Comparison of ENCODE assay signal across 7 cellular contexts in the genomic region with DNA sequence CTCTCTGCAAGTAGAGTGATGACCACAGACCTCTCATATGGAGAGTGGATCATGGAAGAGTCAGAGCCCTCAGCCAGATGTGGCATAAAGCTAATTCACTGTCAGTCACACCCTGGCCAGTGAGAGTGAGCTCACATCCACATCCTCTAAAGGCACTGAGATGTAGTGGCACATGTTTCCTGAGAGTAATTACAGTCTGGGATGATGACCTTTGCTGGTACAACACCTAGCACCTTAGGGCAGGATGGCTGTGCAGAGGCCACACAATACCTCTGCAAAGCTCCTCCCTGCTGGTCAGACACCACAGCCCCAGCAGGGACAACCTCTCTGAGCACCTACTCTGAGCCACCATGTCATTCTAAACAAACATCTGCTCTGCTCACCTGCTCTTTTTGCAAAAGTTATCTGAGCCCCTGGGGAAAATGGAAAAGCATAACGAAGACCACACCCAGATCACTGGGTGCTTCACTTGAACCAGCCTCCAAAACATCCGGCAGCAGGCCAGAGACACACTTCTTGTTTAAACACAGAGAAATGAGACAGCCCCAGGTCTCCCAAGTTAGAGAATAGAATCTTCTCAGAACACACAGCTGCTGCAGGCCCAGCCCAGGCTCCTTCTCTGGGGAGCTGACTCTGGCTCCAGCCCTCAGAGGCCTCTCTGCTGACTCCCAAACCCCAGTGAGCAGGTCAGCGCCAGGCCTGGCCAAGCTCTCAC. TPM values are rescaled to one million over a fixed set of nuclear protein-coding genes. Genes with fewer than 3 reads are reported as not detected.
DNase-seq lines count a peak whose midpoint lies in the region; ATAC-seq and TF ChIP-seq lines count a peak whose summit lies in the region.

No MANE protein-coding gene starts in this region.

- no peak overlapping the region for H3K4me3 ChIP-seq in uterus

- no peaks in the 10 kb centered on the region for H3K9me3 ChIP-seq in uterus

- peak overlapping the region; percentile 89 for H3K27ac Mint-ChIP-seq in activated T-cell treated with anti-CD3 and anti-CD28 coated beads, Interleukin-2, amount 50 U/mL, for 24 hours

- no peak for TF ChIP-seq CTCF in uterus (IDR thresholded peaks at IDR 0.05)

- no peaks in the 10 kb centered on the region for H3K27me3 ChIP-seq in uterus

- no peak overlapping the region for H3K27ac ChIP-seq in uterus

- H3K4me1 ChIP-seq in uterus: no peaks in the 10 kb centered on the region

- H3K4me3 Mint-ChIP-seq in activated T-cell treated with anti-CD3 and anti-CD28 coated beads, Interleukin-2, amount 50 U/mL, for 24 hours: peak overlapping the region; percentile 32

- peaks cover 64% of the 10 kb centered on the region for H3K4me1 Mint-ChIP-seq in activated T-cell treated with anti-CD3 and anti-CD28 coated beads, Interleukin-2, amount 50 U/mL, for 24 hours (ENCODE audit: low read depth)

- peak; percentile 31 for ATAC-seq in GM19463 (IDR thresholded peaks at IDR 0.05; ENCODE audit: unreplicated experiment)
- peak; percentile 31 for ATAC-seq in HG03432 (IDR thresholded peaks at IDR 0.05; ENCODE audit: unreplicated experiment)
- peak; percentile 54 for ATAC-seq in sciatic nerve

- H3K36me3 ChIP-seq in uterus: no peaks in the 10 kb centered on the region

- H3K9me3 Mint-ChIP-seq in activated T-cell treated with anti-CD3 and anti-CD28 coated beads, Interleukin-2, amount 50 U/mL, for 24 hours: no peaks in the 10 kb centered on the region

- intact Hi-C loops in sciatic nerve (cut with DNase I) (no loop called here), uterus (cut with DNase I; ENCODE audit: low total_unique reads) (no loop called here)

- DNase-seq in activated T-cell treated with anti-CD3 and anti-CD28 coated beads, Interleukin-2, amount 50 U/mL, for 24 hours: no peak
- no peak for DNase-seq in sciatic nerve (ENCODE audit: low spot score)
- no peak for DNase-seq in cortex of kidney (lab: John Stamatoyannopoulos, UW)
- no peak for DNase-seq in NCI-H1436 (lab: John Stamatoyannopoulos, UW)
- DNase-seq in uterus: no peak

- no peak for TF ChIP-seq POLR2A in uterus (IDR thresholded peaks at IDR 0.05)

- H3K36me3 Mint-ChIP-seq in activated T-cell treated with anti-CD3 and anti-CD28 coated beads, Interleukin-2, amount 50 U/mL, for 24 hours (ENCODE audit: low read depth): no peaks in the 10 kb centered on the region

- H3K27me3 Mint-ChIP-seq in activated T-cell treated with anti-CD3 and anti-CD28 coated beads, Interleukin-2, amount 50 U/mL, for 24 hours: no peaks in the 10 kb centered on the region

RNA-seq across cellular contexts. Expression of gene PITPNM2, which starts 30.3 kb away (rescaled TPM):
- total RNA-seq in sciatic nerve: 24.7 TPM
- total RNA-seq in uterus: 10 to 100 TPM in 1 of 4 donors, 1 to 10 TPM in 2, under 1 TPM in 1; 0.59 to 35.1 (median 4.2) TPM
